Comparison of ENCODE assay signal across 14 cellular contexts in the genomic region with DNA sequence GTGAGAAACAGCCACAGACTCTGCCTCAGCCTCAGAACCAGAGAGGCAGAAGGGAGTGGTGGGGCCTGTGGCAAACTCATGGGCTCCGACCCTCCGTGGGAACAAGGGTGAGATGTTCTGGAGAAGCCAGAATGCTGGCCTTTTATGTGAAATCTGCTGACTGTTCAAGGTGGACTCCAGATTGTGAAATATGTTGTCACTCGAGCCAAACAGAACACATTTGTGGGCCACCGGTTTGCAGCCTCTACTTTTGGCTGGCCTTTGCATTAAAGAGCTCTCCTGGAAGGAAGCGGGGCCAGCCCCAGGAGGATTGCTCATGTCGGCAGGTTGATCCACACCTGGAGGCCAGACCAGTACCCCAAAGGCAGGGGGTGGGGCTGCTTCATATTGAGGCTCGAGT.
A peak's percentile ranks its signal among the peaks of the same experiment; 100 is the strongest.
DNase-seq lines count a peak whose midpoint lies in the region; ATAC-seq and TF ChIP-seq lines count a peak whose summit lies in the region.
"Had no signal": no experiment of that assay in that cellular context is flagged by ENCODE, and none has a peak within 500 bp of the region (broad histone marks: within the 10 kb centered on the region; RNA-seq: fewer than 3 reads in every experiment).

No MANE protein-coding gene starts in this region.

- TF ChIP-seq POLR2A in adrenal gland (IDR thresholded peaks at IDR 0.05) (peak in 1 of 2 donors; percentile 31), gastrocnemius medialis (IDR thresholded peaks at IDR 0.05) (no peak)

- no peaks in the 10 kb centered on the region for H3K9me3 ChIP-seq in adrenal gland (replicated peaks in 1 of 3)
- no peaks in the 10 kb centered on the region for H3K9me3 ChIP-seq in hepatocyte (ENCODE audit: low read depth)
- no peaks in the 10 kb centered on the region for H3K9me3 ChIP-seq in gastrocnemius medialis

- H3K9me3 Mint-ChIP-seq in activated T-cell treated with anti-CD3 and anti-CD28 coated beads, Interleukin-2, amount 50 U/mL, for 24 hours: no peaks in the 10 kb centered on the region
- H3K9me3 Mint-ChIP-seq: nephron progenitor cell had no signal

- intact Hi-C loops in adrenal gland (cut with DNase I): no loop called here
- intact Hi-C loops in gastrocnemius medialis (cut with DNase I; ENCODE audit: low total_unique reads): no loop called here

- H3K4me2 ChIP-seq in hepatocyte: no peak overlapping the region

- H3K36me3 ChIP-seq in ACC112 (ENCODE audit: insufficient read depth, low read length) (peaks cover 15% of the 10 kb centered on the region; the same call in 1 of the 2 replicates), adrenal gland (replicated peaks in 1 of 2) (peaks cover 0 to 30% of the 10 kb centered on the region in 2 donors), hepatocyte (replicated peaks; ENCODE audit: insufficient read depth, low read depth) (no peaks in the 10 kb centered on the region), gastrocnemius medialis (no peaks in the 10 kb centered on the region)

- H3K4me3 ChIP-seq in ACC112 (ENCODE audit: low read depth, low read length) (no peak overlapping the region), adrenal gland (no peak overlapping the region), hepatocyte (no peak overlapping the region), gastrocnemius medialis (no peak overlapping the region)

- H3K27ac Mint-ChIP-seq in activated T-cell treated with anti-CD3 and anti-CD28 coated beads, Interleukin-2, amount 50 U/mL, for 24 hours: no peak overlapping the region

- H2AFZ ChIP-seq in ACC112 (ENCODE audit: low read length, unreplicated experiment): no peak overlapping the region
- no peak overlapping the region for H2AFZ ChIP-seq in hepatocyte

- peak in 5 of 7 donors; percentile 55 to 75 (median 61) for DNase-seq in adrenal gland
- DNase-seq in hepatocyte (ENCODE audit: low spot score): no peak
- DNase-seq in gastrocnemius medialis: no peak
- DNase-seq in OCI-M2 (lab: John Stamatoyannopoulos, UW; ENCODE audit: unreplicated experiment): no peak
- no peak for DNase-seq in activated T-cell treated with anti-CD3 and anti-CD28 coated beads, Interleukin-2, amount 50 U/mL, for 24 hours
- DNase-seq in GM13977 (ENCODE audit: low spot score): no peak
- DNase-seq: activated CD8-positive, alpha-beta memory T cell treated with anti-CD3 and anti-CD28 coated beads, Interleukin-2, amount 10 ng/mL, durations not matched to agents 7 days and 5 days; amniotic stem cell; NCI-H226; nephron progenitor cell; RPMI8226; stimulated activated CD4-positive, alpha-beta T cell treated with anti-CD3 and anti-CD28 coated beads, Interleukin-4, amount 100 ng/mL, for 24 hours had no signal

- no peak for TF ChIP-seq CTCF in adrenal gland (IDR thresholded peaks at IDR 0.05)
- TF ChIP-seq CTCF in hepatocyte (IDR thresholded peaks at IDR 0.05; ENCODE audit: poor library complexity): no peak
- no peak for TF ChIP-seq CTCF in gastrocnemius medialis (IDR thresholded peaks at IDR 0.05 in 4 of 5, conservative IDR thresholded peaks at IDR 0.05 in 1 of 5)
- no peak for TF ChIP-seq CTCF in GM13977 (IDR thresholded peaks at IDR 0.05; ENCODE audit: extremely low read depth, insufficient read depth, missing control alignments)

- H3K4me1 Mint-ChIP-seq in activated T-cell treated with anti-CD3 and anti-CD28 coated beads, Interleukin-2, amount 50 U/mL, for 24 hours (ENCODE audit: low read depth): peaks cover 7% of the 10 kb centered on the region

- H3K27me3 Mint-ChIP-seq in activated T-cell treated with anti-CD3 and anti-CD28 coated beads, Interleukin-2, amount 50 U/mL, for 24 hours: no peaks in the 10 kb centered on the region
- H3K27me3 Mint-ChIP-seq: activated CD8-positive, alpha-beta memory T cell treated with anti-CD3 and anti-CD28 coated beads, Interleukin-2, amount 10 ng/mL, durations not matched to agents 7 days and 5 days had no signal

- H3K4me1 ChIP-seq in ACC112 (ENCODE audit: control insufficient read depth, insufficient read depth, low read length, unreplicated experiment): peaks cover 48% of the 10 kb centered on the region
- peaks cover 34 to 49% of the 10 kb centered on the region in 2 donors for H3K4me1 ChIP-seq in adrenal gland (replicated peaks in 1 of 2)
- peaks cover 15% of the 10 kb centered on the region for H3K4me1 ChIP-seq in hepatocyte (ENCODE audit: insufficient read depth)
- H3K4me1 ChIP-seq in gastrocnemius medialis: peaks cover 53 to 69% of the 10 kb centered on the region in 2 donors

- H3K4me3 Mint-ChIP-seq in activated T-cell treated with anti-CD3 and anti-CD28 coated beads, Interleukin-2, amount 50 U/mL, for 24 hours: no peak overlapping the region
- H3K4me3 Mint-ChIP-seq: nephron progenitor cell had no signal

- no peaks in the 10 kb centered on the region for H3K9me2 ChIP-seq in hepatocyte (replicated peaks; ENCODE audit: insufficient read depth)

- H3K79me2 ChIP-seq in ACC112 (ENCODE audit: control insufficient read depth, insufficient read depth, low read length, unreplicated experiment) (peaks cover 5% of the 10 kb centered on the region), hepatocyte (no peaks in the 10 kb centered on the region)

- H3K36me3 Mint-ChIP-seq in activated T-cell treated with anti-CD3 and anti-CD28 coated beads, Interleukin-2, amount 50 U/mL, for 24 hours (ENCODE audit: low read depth): peaks cover 37% of the 10 kb centered on the region
- H3K36me3 Mint-ChIP-seq: activated CD8-positive, alpha-beta memory T cell treated with anti-CD3 and anti-CD28 coated beads, Interleukin-2, amount 10 ng/mL, durations not matched to agents 7 days and 5 days had no signal

- ATAC-seq in gastrocnemius medialis (peak in 1 of 2 donors; percentile 24), HG02642 (IDR thresholded peaks at IDR 0.05; ENCODE audit: poor library complexity, unreplicated experiment) (no peak)
- ATAC-seq: activated CD8-positive, alpha-beta memory T cell treated with anti-CD3 and anti-CD28 coated beads, Interleukin-2, amount 10 ng/mL, durations not matched to agents 7 days and 5 days had no signal

- 41 to 66% (median 51%) methylated on average over 6 to 7 of the region's 7 CpGs for WGBS in adrenal gland, 4 donors
- WGBS in hepatocyte (ENCODE audit: low lambda C conversion rate, missing lambda C conversion rate): 80% methylated on average over 7 of the region's 7 CpGs

- in situ Hi-C loops in gastrocnemius medialis (cut with MboI; ENCODE audit: low sequenced_read_pairs in 4 of 4): no loop called here
- in situ Hi-C loops in GM13977 (cut with MboI; ENCODE audit: low pct_unique_long_range_greater_than_20kb, low sequenced_read_pairs, unreplicated experiment): no loop called here

- H3K27me3 ChIP-seq in ACC112 (ENCODE audit: insufficient read depth, low read length): no peaks in the 10 kb centered on the region
- H3K27me3 ChIP-seq in adrenal gland: no peaks in the 10 kb centered on the region
- H3K27me3 ChIP-seq in hepatocyte: no peaks in the 10 kb centered on the region
- H3K27me3 ChIP-seq in gastrocnemius medialis: no peaks in the 10 kb centered on the region

- no peaks in the 10 kb centered on the region for H4K20me1 ChIP-seq in hepatocyte (ENCODE audit: insufficient read depth, poor library complexity, severe bottlenecking)

- peak overlapping the region; percentile 99 for H3K27ac ChIP-seq in ACC112 (ENCODE audit: low read depth, low read length)
- peak overlapping the region; percentile 58 to 87 (median 70) for H3K27ac ChIP-seq in adrenal gland
- H3K27ac ChIP-seq in hepatocyte: peak overlapping the region; percentile 91
- H3K27ac ChIP-seq in gastrocnemius medialis: peak overlapping the region; percentile 79 to 92 (median 84)

Comparison
In these comparisons a context has a peak if more than half of its experiments do, and no peak if none do; other contexts are left out.
1. DNase-seq: peak in adrenal gland (5 of 7); none in hepatocyte (single experiment), gastrocnemius medialis (0 of 2), OCI-M2 (single experiment), activated T-cell treated with anti-CD3 and anti-CD28 coated beads, Interleukin-2, amount 50 U/mL, for 24 hours (single experiment) and GM13977 (single experiment).
2. Peak in every context shown above with its lines, with median percentiles within 50 percentile points of each other: H3K27ac ChIP-seq.